Comparison of ENCODE assay signal across 8 cellular contexts in genomic region chr18:51030537-51031258, GRCh38. TPM values are rescaled to one million over a fixed set of nuclear protein-coding genes. Genes with fewer than 3 reads are reported as not detected.
A peak's percentile ranks its signal among the peaks of the same experiment; 100 is the strongest.
DNase-seq lines count a peak whose midpoint lies in the region; ATAC-seq and TF ChIP-seq lines count a peak whose summit lies in the region.

No MANE protein-coding gene starts in this region.

- no peaks in the 10 kb centered on the region for H3K27me3 ChIP-seq in upper lobe of left lung

- 0% methylated on average over 15 to 53 of the region's 66 CpGs for WGBS in upper lobe of left lung, 2 donors

- peak in 1 of 6 experiments; percentile 22 for TF ChIP-seq CTCF in upper lobe of left lung (IDR thresholded peaks at IDR 0.05)

- DNase-seq in D341Med (ENCODE audit: low spot score) (peak; percentile 94), HUDEP-2 (lab: John Stamatoyannopoulos, UW; ENCODE audit: unreplicated experiment in 76 of 76) (peak in 55 of 76 experiments; percentile 8 to 73 (median 45)), SK-MEL-5 (ENCODE audit: low read depth, low spot score) (peak; percentile 49), left cardiac atrium (peak; percentile 76), posterior vena cava (ENCODE audit: low spot score) (peak; percentile 90), upper lobe of left lung (peak; percentile 79 to 95)
- DNase-seq in activated naive CD8-positive, alpha-beta T cell treated with anti-CD3 and anti-CD28 coated beads, Interleukin-2, amount 50 U/mL, for 24 hours, result peak; percentile 70

- peaks cover 68% of the 10 kb centered on the region for H3K4me1 Mint-ChIP-seq in activated naive CD8-positive, alpha-beta T cell treated with anti-CD3 and anti-CD28 coated beads, Interleukin-2, amount 50 U/mL, for 24 hours

- H3K4me1 ChIP-seq in upper lobe of left lung, result peaks cover 23 to 67% (median 59%) of the 10 kb centered on the region in 4 donors

- peak; percentile 50 for ATAC-seq in GM21367 (IDR thresholded peaks at IDR 0.05; ENCODE audit: unreplicated experiment)
- ATAC-seq in activated naive CD8-positive, alpha-beta T cell treated with anti-CD3 and anti-CD28 coated beads, Interleukin-2, amount 50 U/mL, for 24 hours, result peak; percentile 63
- peak; percentile 80 to 85 for ATAC-seq in left cardiac atrium
- peak; percentile 72 to 89 for ATAC-seq in upper lobe of left lung (ENCODE audit: low FRiP score in 2 of 2)

- H3K27me3 Mint-ChIP-seq in activated naive CD8-positive, alpha-beta T cell treated with anti-CD3 and anti-CD28 coated beads, Interleukin-2, amount 50 U/mL, for 24 hours, result no peaks in the 10 kb centered on the region

- peaks cover 12% of the 10 kb centered on the region for H3K36me3 Mint-ChIP-seq in activated naive CD8-positive, alpha-beta T cell treated with anti-CD3 and anti-CD28 coated beads, Interleukin-2, amount 50 U/mL, for 24 hours (ENCODE audit: low read depth)

- in situ Hi-C loops in SK-MEL-5 (cut with HindIII; ENCODE audit: low pct_unique_long_range_greater_than_20kb, low sequenced_read_pairs), result no loop called here

- peak overlapping the region; percentile 94 for H3K4me3 Mint-ChIP-seq in activated naive CD8-positive, alpha-beta T cell treated with anti-CD3 and anti-CD28 coated beads, Interleukin-2, amount 50 U/mL, for 24 hours

- TF ChIP-seq POLR2A in upper lobe of left lung (IDR thresholded peaks at IDR 0.05), result no peak

- no peak for TF ChIP-seq EP300 in upper lobe of left lung (IDR thresholded peaks at IDR 0.05)

- H3K27ac Mint-ChIP-seq in activated naive CD8-positive, alpha-beta T cell treated with anti-CD3 and anti-CD28 coated beads, Interleukin-2, amount 50 U/mL, for 24 hours, result peak overlapping the region; percentile 89

- H3K27ac ChIP-seq in upper lobe of left lung, result peak overlapping the region; percentile 96 to 99 (median 99)

- no peaks in the 10 kb centered on the region for H3K9me3 Mint-ChIP-seq in activated naive CD8-positive, alpha-beta T cell treated with anti-CD3 and anti-CD28 coated beads, Interleukin-2, amount 50 U/mL, for 24 hours

- H3K9me3 ChIP-seq in upper lobe of left lung, result no peaks in the 10 kb centered on the region

- intact Hi-C loops in left cardiac atrium (cut with DNase I) (loop anchor here in 1 of 2 donors (5.0 kb wide), 1 partner anchor 63 kb away; the partner anchor contains the start of gene ELAC1), posterior vena cava (cut with DNase I) (no loop called here)

- H3K36me3 ChIP-seq in upper lobe of left lung, result peaks cover 0 to 12% (median 2%) of the 10 kb centered on the region in 4 donors

- H3K4me3 ChIP-seq in upper lobe of left lung, result peak overlapping the region; percentile 41 to 96 (median 78)

RNA-seq across cellular contexts. Expression of gene SMAD4, which starts 0.7 kb away (rescaled TPM):
- total RNA-seq in SK-MEL-5 (2014; rRNA removed; shearing (Covaris generic)), result 84.6 and 95.2 TPM in 2 replicates
- polyA plus RNA-seq in SK-MEL-5 (2015; cell fraction: cytosol; rRNA removed), result 45.8 and 47.6 TPM in 2 replicates
- 42.7 and 57.2 TPM in 2 replicates for polyA plus RNA-seq in SK-MEL-5 (2015; cell fraction: nucleus; rRNA removed)
- total RNA-seq in left cardiac atrium (10 to 100 TPM; 77.1 to 87.9 TPM), posterior vena cava (100 to 1,000 TPM; 104 to 122 TPM), upper lobe of left lung (100 to 1,000 TPM in 4 of 6 donors, 10 to 100 TPM in 2; 94.7 to 140 (median 107) TPM)

Comparison
In these comparisons a context has a peak if more than half of its experiments do, and no peak if none do; other contexts are left out.
1. Peak in every context shown above with its lines: DNase-seq, ATAC-seq, H3K4me3 ChIP-seq and H3K27ac ChIP-seq.